ENCODE assay signal across 1 cellular context in the genomic region with DNA sequence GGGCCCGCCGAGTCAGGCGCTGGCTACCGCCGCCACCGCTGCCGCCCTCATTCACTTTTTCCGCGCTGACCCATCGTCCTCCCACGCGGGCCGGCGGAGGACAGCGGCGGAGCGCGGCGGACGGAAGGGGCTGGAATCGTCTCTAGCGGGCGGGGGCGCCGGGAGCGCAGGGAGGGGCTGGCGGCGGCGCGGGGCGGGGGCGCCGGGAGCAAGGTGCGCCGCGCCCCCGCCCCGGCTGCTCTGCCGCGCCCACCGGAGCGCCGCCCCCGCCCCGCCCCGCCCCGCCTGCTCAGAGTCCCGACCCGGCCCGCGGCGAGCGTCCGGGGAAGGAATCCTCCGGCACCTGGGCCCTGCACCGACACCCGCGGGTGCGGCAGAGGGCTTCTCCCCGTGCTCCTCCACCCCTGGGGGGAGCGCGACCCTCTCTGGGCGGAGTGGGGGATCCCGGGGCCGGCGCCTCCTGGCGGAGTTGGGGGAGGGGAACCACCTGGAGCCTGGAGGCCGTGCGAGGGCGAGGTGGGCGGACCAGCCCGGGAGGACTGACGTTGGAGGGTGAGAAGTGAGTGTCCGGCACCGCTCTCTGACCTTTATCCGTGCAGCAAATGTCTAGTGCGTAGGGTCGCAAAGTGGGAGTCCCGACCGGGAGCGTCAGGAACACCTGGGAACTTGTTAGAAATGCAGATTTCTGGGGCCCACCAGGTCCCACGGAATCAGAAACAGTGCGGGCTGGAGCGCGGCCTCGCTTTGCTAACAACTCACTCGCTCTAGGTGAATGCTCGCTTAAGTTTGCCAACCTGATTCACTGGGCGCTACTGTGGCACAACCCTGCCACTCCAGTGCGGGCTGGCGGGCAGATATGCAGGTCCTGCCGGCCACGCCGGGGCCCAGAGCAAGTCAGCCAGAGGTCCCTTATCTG.
A peak's percentile ranks its signal among the peaks of the same experiment; 100 is the strongest.
TF ChIP-seq lines count a peak whose summit lies in the region.

A gene with protein sequence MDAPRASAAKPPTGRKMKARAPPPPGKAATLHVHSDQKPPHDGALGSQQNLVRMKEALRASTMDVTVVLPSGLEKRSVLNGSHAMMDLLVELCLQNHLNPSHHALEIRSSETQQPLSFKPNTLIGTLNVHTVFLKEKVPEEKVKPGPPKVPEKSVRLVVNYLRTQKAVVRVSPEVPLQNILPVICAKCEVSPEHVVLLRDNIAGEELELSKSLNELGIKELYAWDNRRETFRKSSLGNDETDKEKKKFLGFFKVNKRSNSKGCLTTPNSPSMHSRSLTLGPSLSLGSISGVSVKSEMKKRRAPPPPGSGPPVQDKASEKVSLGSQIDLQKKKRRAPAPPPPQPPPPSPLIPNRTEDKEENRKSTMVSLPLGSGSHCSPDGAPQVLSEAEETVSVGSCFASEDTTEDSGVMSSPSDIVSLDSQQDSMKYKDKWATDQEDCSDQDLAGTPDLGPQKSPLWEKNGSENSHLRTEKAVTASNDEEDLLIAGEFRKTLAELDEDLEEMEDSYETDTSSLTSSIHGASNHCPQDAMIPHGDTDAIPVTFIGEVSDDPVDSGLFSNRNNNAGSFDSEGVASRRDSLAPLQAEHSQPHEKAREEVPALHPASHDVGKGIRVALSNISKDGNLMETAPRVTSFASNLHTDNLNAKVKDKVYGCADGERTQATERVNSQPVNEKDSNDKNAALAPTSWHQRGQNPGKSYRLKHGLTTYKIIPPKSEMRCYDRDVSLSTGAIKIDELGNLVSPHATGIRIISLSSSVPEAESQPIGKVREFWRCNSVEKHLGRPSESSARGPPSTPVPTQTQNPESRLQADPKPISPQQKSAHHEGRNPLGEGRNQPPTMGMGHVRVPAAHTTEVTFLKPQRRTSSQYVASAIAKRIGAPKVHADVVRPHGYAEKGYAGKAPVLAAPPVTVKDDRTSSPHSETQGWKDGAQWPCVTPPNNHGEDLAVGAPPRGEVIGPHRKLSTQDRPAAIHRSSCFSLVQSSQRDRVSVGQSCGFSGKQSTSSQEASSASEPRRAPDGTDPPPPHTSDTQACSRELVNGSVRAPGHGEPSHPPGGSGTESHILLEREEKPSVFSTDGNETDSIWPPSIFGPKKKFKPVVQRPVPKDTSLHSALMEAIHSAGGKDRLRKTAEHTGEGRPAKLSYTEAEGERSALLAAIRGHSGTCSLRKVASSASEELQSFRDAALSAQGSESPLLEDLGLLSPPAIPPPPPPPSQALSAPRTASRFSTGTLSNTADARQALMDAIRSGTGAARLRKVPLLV (minus strand): TSS at position 144 of the 916 bp plus-strand sequence. CDS start 176 bp downstream, outside the sequence.

TF ChIP-seq in GM23338, 12 proteins besides CTCF, POLR2A, EP300 and RAD21:
- TF ChIP-seq, protein P1, sequence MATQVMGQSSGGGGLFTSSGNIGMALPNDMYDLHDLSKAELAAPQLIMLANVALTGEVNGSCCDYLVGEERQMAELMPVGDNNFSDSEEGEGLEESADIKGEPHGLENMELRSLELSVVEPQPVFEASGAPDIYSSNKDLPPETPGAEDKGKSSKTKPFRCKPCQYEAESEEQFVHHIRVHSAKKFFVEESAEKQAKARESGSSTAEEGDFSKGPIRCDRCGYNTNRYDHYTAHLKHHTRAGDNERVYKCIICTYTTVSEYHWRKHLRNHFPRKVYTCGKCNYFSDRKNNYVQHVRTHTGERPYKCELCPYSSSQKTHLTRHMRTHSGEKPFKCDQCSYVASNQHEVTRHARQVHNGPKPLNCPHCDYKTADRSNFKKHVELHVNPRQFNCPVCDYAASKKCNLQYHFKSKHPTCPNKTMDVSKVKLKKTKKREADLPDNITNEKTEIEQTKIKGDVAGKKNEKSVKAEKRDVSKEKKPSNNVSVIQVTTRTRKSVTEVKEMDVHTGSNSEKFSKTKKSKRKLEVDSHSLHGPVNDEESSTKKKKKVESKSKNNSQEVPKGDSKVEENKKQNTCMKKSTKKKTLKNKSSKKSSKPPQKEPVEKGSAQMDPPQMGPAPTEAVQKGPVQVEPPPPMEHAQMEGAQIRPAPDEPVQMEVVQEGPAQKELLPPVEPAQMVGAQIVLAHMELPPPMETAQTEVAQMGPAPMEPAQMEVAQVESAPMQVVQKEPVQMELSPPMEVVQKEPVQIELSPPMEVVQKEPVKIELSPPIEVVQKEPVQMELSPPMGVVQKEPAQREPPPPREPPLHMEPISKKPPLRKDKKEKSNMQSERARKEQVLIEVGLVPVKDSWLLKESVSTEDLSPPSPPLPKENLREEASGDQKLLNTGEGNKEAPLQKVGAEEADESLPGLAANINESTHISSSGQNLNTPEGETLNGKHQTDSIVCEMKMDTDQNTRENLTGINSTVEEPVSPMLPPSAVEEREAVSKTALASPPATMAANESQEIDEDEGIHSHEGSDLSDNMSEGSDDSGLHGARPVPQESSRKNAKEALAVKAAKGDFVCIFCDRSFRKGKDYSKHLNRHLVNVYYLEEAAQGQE (IDR thresholded peaks at IDR 0.05; ENCODE audit: unreplicated experiment): no peak
- peak; percentile 63 for TF ChIP-seq POLR2AphosphoS5 (IDR thresholded peaks at IDR 0.05; ENCODE audit: low read depth)
- no peak for TF ChIP-seq NANOG (IDR thresholded peaks at IDR 0.05; ENCODE audit: borderline replicate concordance)
- no peak for TF ChIP-seq ZNF331 (CRISPR knock-in tag; IDR thresholded peaks at IDR 0.05; ENCODE audit: low read depth)
- 0 out of 2 replicates have a peak, but pooled peaks have one; percentile 17 for TF ChIP-seq CREB1 (CRISPR knock-in tag; IDR thresholded peaks at IDR 0.05; ENCODE audit: low read depth)
- TF ChIP-seq, protein P2, sequence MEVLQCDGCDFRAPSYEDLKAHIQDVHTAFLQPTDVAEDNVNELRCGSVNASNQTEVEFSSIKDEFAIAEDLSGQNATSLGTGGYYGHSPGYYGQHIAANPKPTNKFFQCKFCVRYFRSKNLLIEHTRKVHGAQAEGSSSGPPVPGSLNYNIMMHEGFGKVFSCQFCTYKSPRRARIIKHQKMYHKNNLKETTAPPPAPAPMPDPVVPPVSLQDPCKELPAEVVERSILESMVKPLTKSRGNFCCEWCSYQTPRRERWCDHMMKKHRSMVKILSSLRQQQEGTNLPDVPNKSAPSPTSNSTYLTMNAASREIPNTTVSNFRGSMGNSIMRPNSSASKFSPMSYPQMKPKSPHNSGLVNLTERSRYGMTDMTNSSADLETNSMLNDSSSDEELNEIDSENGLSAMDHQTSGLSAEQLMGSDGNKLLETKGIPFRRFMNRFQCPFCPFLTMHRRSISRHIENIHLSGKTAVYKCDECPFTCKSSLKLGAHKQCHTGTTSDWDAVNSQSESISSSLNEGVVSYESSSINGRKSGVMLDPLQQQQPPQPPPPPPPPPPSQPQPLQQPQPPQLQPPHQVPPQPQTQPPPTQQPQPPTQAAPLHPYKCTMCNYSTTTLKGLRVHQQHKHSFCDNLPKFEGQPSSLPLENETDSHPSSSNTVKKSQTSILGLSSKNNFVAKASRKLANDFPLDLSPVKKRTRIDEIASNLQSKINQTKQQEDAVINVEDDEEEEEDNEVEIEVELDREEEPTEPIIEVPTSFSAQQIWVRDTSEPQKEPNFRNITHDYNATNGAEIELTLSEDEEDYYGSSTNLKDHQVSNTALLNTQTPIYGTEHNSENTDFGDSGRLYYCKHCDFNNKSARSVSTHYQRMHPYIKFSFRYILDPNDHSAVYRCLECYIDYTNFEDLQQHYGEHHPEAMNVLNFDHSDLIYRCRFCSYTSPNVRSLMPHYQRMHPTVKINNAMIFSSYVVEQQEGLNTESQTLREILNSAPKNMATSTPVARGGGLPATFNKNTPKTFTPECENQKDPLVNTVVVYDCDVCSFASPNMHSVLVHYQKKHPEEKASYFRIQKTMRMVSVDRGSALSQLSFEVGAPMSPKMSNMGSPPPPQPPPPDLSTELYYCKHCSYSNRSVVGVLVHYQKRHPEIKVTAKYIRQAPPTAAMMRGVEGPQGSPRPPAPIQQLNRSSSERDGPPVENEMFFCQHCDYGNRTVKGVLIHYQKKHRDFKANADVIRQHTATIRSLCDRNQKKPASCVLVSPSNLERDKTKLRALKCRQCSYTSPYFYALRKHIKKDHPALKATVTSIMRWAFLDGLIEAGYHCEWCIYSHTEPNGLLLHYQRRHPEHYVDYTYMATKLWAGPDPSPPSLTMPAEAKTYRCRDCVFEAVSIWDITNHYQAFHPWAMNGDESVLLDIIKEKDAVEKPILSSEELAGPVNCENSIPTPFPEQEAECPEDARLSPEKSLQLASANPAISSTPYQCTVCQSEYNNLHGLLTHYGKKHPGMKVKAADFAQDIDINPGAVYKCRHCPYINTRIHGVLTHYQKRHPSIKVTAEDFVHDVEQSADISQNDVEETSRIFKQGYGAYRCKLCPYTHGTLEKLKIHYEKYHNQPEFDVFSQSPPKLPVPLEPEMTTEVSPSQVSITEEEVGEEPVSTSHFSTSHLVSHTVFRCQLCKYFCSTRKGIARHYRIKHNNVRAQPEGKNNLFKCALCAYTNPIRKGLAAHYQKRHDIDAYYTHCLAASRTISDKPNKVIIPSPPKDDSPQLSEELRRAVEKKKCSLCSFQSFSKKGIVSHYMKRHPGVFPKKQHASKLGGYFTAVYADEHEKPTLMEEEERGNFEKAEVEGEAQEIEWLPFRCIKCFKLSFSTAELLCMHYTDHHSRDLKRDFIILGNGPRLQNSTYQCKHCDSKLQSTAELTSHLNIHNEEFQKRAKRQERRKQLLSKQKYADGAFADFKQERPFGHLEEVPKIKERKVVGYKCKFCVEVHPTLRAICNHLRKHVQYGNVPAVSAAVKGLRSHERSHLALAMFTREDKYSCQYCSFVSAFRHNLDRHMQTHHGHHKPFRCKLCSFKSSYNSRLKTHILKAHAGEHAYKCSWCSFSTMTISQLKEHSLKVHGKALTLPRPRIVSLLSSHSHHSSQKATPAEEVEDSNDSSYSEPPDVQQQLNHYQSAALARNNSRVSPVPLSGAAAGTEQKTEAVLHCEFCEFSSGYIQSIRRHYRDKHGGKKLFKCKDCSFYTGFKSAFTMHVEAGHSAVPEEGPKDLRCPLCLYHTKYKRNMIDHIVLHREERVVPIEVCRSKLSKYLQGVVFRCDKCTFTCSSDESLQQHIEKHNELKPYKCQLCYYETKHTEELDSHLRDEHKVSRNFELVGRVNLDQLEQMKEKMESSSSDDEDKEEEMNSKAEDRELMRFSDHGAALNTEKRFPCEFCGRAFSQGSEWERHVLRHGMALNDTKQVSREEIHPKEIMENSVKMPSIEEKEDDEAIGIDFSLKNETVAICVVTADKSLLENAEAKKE (CRISPR knock-in tag; IDR thresholded peaks at IDR 0.05): no peak
- TF ChIP-seq EZH2phosphoT487 (IDR thresholded peaks at IDR 0.05; ENCODE audit: unreplicated experiment): no peak
- TF ChIP-seq, protein P3, sequence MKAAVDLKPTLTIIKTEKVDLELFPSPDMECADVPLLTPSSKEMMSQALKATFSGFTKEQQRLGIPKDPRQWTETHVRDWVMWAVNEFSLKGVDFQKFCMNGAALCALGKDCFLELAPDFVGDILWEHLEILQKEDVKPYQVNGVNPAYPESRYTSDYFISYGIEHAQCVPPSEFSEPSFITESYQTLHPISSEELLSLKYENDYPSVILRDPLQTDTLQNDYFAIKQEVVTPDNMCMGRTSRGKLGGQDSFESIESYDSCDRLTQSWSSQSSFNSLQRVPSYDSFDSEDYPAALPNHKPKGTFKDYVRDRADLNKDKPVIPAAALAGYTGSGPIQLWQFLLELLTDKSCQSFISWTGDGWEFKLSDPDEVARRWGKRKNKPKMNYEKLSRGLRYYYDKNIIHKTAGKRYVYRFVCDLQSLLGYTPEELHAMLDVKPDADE (IDR thresholded peaks at IDR 0.05): no peak
- no peak for TF ChIP-seq ZNF114 (CRISPR knock-in tag; IDR thresholded peaks at IDR 0.05)
- TF ChIP-seq STAT1 (IDR thresholded peaks at IDR 0.05; ENCODE audit: unreplicated experiment): no peak
